Comparison of ENCODE assay signal across 1 cellular context in genomic region chr12:113238309-113238708, GRCh38.
TF ChIP-seq lines count a peak whose summit lies in the region.

No MANE protein-coding gene starts in this region.

TF ChIP-seq in K562, 482 proteins besides CTCF, POLR2A, EP300 and RAD21 (continued from another document and continues in another):
- TF ChIP-seq ZNF511 (CRISPR knock-in tag; IDR thresholded peaks at IDR 0.05) (0 out of 2 replicates have a peak, but pooled peaks have one; percentile 20), ETS1 (conservative IDR thresholded peaks at IDR 0.05; ENCODE audit: control insufficient read depth, low read depth, low read length) (no peak), DIDO1 (tag; IDR thresholded peaks at IDR 0.05; ENCODE audit: low read depth) (no peak), CBFA2T2 (conservative IDR thresholded peaks at IDR 0.05) (peak; percentile 77), SREBF2 (CRISPR knock-in tag; IDR thresholded peaks at IDR 0.05) (no peak), ZNF79 (CRISPR knock-in tag; IDR thresholded peaks at IDR 0.05; ENCODE audit: low read depth) (no peak), ADNP (tag; IDR thresholded peaks at IDR 0.05) (no peak), ILK (tag; IDR thresholded peaks at IDR 0.05; ENCODE audit: borderline replicate concordance, low read depth) (no peak), CHAMP1 (IDR thresholded peaks at IDR 0.05) (no peak; the same call in 1 of the 2 replicates), GTF3C2 (IDR thresholded peaks at IDR 0.05; ENCODE audit: borderline replicate concordance, extremely low read depth, insufficient read length) (no peak), GTF2B (IDR thresholded peaks at IDR 0.05; ENCODE audit: extremely low read depth, insufficient read length) (no peak), ZNF407 (IDR thresholded peaks at IDR 0.05; ENCODE audit: low read depth) (no peak), MAFG (tag; conservative IDR thresholded peaks at IDR 0.05) (0 out of 2 replicates have a peak, but pooled peaks have one; percentile 16), FOXO4 (CRISPR knock-in tag; IDR thresholded peaks at IDR 0.05) (no peak), ESRRA (IDR thresholded peaks at IDR 0.05; ENCODE audit: borderline replicate concordance, low read depth) (no peak; the same call in 1 of the 2 replicates), MAZ (CRISPR knock-in tag; conservative IDR thresholded peaks at IDR 0.05 in 1 of 2, IDR thresholded peaks at IDR 0.05 in 1 of 2) (peak in 1 of 2 experiments; percentile 37; a peak in 1 of 4 replicates), RBM17 (IDR thresholded peaks at IDR 0.05; ENCODE audit: borderline replicate concordance, low read depth, low read length) (no peak), NEUROD1 (IDR thresholded peaks at IDR 0.05; ENCODE audit: borderline replicate concordance, low read depth, low read length, partially characterized antibody) (no peak), SMARCE1 (IDR thresholded peaks at IDR 0.05) (peak; percentile 29; the same call in 1 of the 2 replicates), SMARCA5 (IDR thresholded peaks at IDR 0.05) (no peak), HCFC1 (IDR thresholded peaks at IDR 0.05; ENCODE audit: low read depth, low read length) (no peak), MCM3 (IDR thresholded peaks at IDR 0.05) (no peak), MAX (CRISPR knock-in tag; IDR thresholded peaks at IDR 0.05) (peak; percentile 45), DEAF1 (CRISPR knock-in tag; IDR thresholded peaks at IDR 0.05) (no peak), CREBBP (IDR thresholded peaks at IDR 0.05; ENCODE audit: low read depth, low read length) (no peak), RB1 (IDR thresholded peaks at IDR 0.05; ENCODE audit: low read depth) (no peak; the same call in 1 of the 2 replicates), FOXP4 (CRISPR knock-in tag; IDR thresholded peaks at IDR 0.05; ENCODE audit: borderline replicate concordance) (no peak), SRF (CRISPR knock-in tag; IDR thresholded peaks at IDR 0.05) (peak in 1 of 2 experiments; percentile 88; a peak in 2 of 4 replicates), CREB3L1 (IDR thresholded peaks at IDR 0.05; ENCODE audit: borderline replicate concordance, low read depth) (peak; percentile 63; the same call in 1 of the 2 replicates), HIVEP1 (CRISPR knock-in tag; IDR thresholded peaks at IDR 0.05) (no peak), SOX6 (IDR thresholded peaks at IDR 0.05) (peak; percentile 28; the same call in 1 of the 2 replicates)
